In genomic region chr6:161186173-161186769, GRCh38 we compare ENCODE assay signal across 11 cellular contexts.
DNase-seq lines count a peak whose midpoint lies in the region; ATAC-seq, FAIRE-seq and TF ChIP-seq lines count a peak whose summit lies in the region.
"Had no signal": no experiment of that assay in that cellular context is flagged by ENCODE, and none has a peak within 500 bp of the region (broad histone marks: within the 10 kb centered on the region; RNA-seq: fewer than 3 reads in every experiment).

No MANE protein-coding gene starts in this region.

- no peaks in the 10 kb centered on the region for H3K36me3 ChIP-seq in bronchial epithelial cell (ENCODE audit: control insufficient read depth, insufficient read depth, low read length)

- FAIRE-seq in bronchial epithelial cell (lab: Jason Lieb, UNC), result no peak

- no peaks in the 10 kb centered on the region for H3K27me3 ChIP-seq in bronchial epithelial cell (ENCODE audit: control insufficient read depth, insufficient read depth, low read length)

- peak; percentile 78 for DNase-seq in AG09309 (ENCODE audit: low read depth)
- peak; percentile 64 to 77 for DNase-seq in Kasumi-1 (lab: John Stamatoyannopoulos, UW)
- peak; percentile 94 for DNase-seq in bronchial epithelial cell (ENCODE audit: low read depth)
- DNase-seq in midbrain (lab: John Stamatoyannopoulos, UW), result peak; percentile 30
- no peak for DNase-seq in NCI-H2227 (lab: John Stamatoyannopoulos, UW; ENCODE audit: unreplicated experiment)
- DNase-seq in mesenteric fat pad (ENCODE audit: low spot score), result no peak
- DNase-seq in GM13977 (ENCODE audit: low spot score), result no peak
- DNase-seq: activated T-cell treated with anti-CD3 and anti-CD28 coated beads for 4 hours; NCI-H1694 treated with DMSO at 0.1 percent for 48 hours; stimulated activated CD4-positive, alpha-beta T cell treated with anti-CD3 and anti-CD28 coated beads, Interleukin-4, amount 100 ng/mL, for 4 hours had no signal

- H3K4me3 ChIP-seq in AG09309 (ENCODE audit: control insufficient read depth, low read depth, low read length) (peak overlapping the region; percentile 10), bronchial epithelial cell (ENCODE audit: low read depth, low read length) (no peak overlapping the region)

- in situ Hi-C loops in GM13977 (cut with MboI; ENCODE audit: low pct_unique_long_range_greater_than_20kb, low sequenced_read_pairs, unreplicated experiment), result no loop called here

- no peak for ATAC-seq in HG02588 (IDR thresholded peaks at IDR 0.05; ENCODE audit: unreplicated experiment)

- no peak for TF ChIP-seq CTCF in AG09309 (IDR thresholded peaks at IDR 0.05; ENCODE audit: control insufficient read depth, insufficient read depth, low read depth, low read length, missing control alignments)
- TF ChIP-seq CTCF in bronchial epithelial cell (IDR thresholded peaks at IDR 0.05; ENCODE audit: insufficient read depth, low read length, severe bottlenecking), result no peak
- TF ChIP-seq CTCF in GM13977 (IDR thresholded peaks at IDR 0.05; ENCODE audit: extremely low read depth, insufficient read depth, missing control alignments), result no peak

Comparison
In these comparisons a context has a peak if more than half of its experiments do, and no peak if none do; other contexts are left out.
1. DNase-seq: peak in AG09309 (single experiment), Kasumi-1 (2 of 2), bronchial epithelial cell (single experiment) and midbrain (single experiment); none in NCI-H2227 (single experiment), mesenteric fat pad (single experiment) and GM13977 (single experiment).